ENCODE assay signal across 8 cellular contexts in genomic region chr1:147928236-147929132, GRCh38. TPM values are rescaled to one million over a fixed set of nuclear protein-coding genes. Genes with fewer than 3 reads are reported as not detected.
DNase-seq lines count a peak whose midpoint lies in the region; ATAC-seq and TF ChIP-seq lines count a peak whose summit lies in the region.
"Not testable (repeated sequence)": the region's sequence is repeated elsewhere in the genome, so short reads cannot be mapped to it uniquely, and the experiment has no call there.

Gene GPR89B (plus strand): TSS chr1:147928420. CDS start chr1:147928537, 117 bp downstream.

- TF ChIP-seq CTCF in GM13976 (IDR thresholded peaks at IDR 0.05; ENCODE audit: borderline replicate concordance, control extremely low read depth, extremely low read depth, insufficient read depth, missing control alignments); left ventricle myocardium inferior (IDR thresholded peaks at IDR 0.05; ENCODE audit: borderline replicate concordance): not testable (repeated sequence)
- TF ChIP-seq CTCF in upper lobe of left lung (IDR thresholded peaks at IDR 0.05), result peak in 1 of 6 experiments; percentile 23

- no CpG with 5 or more reads among the region's 72 CpGs for WGBS in upper lobe of left lung, 2 donors

- intact Hi-C loops in T-helper 1 cell treated with Interleukin-12 subunit alpha and Interleukin-12 subunit beta and Interleukin-4 antibody, amounts not matched to agents 30 ng/mL and 1 ng/mL, for 36 hours (cut with micrococcal nuclease); left ventricle myocardium inferior (cut with micrococcal nuclease); posterior vena cava (cut with DNase I): not testable (repeated sequence)

- DNase-seq in GM13976 (ENCODE audit: low spot score) (peak; percentile 88), NCI-H146 (lab: John Stamatoyannopoulos, UW) (peak; percentile 92), amniotic epithelial cell (ENCODE audit: low read depth) (peak; percentile 76), left ventricle myocardium inferior (peak; percentile 93), posterior vena cava (ENCODE audit: low spot score) (peak; percentile 96), upper lobe of left lung (peak; percentile 96 to 98)

- not testable (repeated sequence) for H3K9me3 ChIP-seq in left ventricle myocardium inferior (replicated peaks); upper lobe of left lung

- ATAC-seq in HG02870 (IDR thresholded peaks at IDR 0.05; ENCODE audit: unreplicated experiment), result peak; percentile 89
- peak; percentile 98 to 100 for ATAC-seq in upper lobe of left lung (ENCODE audit: low FRiP score in 2 of 2)

- H3K36me3 ChIP-seq in left ventricle myocardium inferior, upper lobe of left lung: not testable (repeated sequence)

- H3K27me3 ChIP-seq in left ventricle myocardium inferior (ENCODE audit: low read depth); upper lobe of left lung: not testable (repeated sequence)

- H3K27ac ChIP-seq in left ventricle myocardium inferior (replicated peaks), result peak within 1 kb of the TSS; percentile 88
- H3K27ac ChIP-seq in upper lobe of left lung, result peak within 1 kb of the TSS; percentile 77 to 93 (median 86)

- in situ Hi-C loops in GM13976 (cut with MboI; ENCODE audit: low sequenced_read_pairs, unreplicated experiment), result not testable (repeated sequence)

- H3K4me1 ChIP-seq in left ventricle myocardium inferior, result not testable (repeated sequence)
- H3K4me1 ChIP-seq in upper lobe of left lung, result peaks cover 3 to 11% (median 7%) of the 10 kb centered on the region in 4 donors

- TF ChIP-seq POLR2A in upper lobe of left lung (IDR thresholded peaks at IDR 0.05), result peak in 3 of 4 donors; percentile 81 to 93 (median 86)

- H3K4me3 ChIP-seq in left ventricle myocardium inferior, result peak within 1 kb of the TSS; percentile 97
- peak within 1 kb of the TSS; percentile 85 to 91 (median 88) for H3K4me3 ChIP-seq in upper lobe of left lung

- TF ChIP-seq EP300 in upper lobe of left lung (IDR thresholded peaks at IDR 0.05), result not testable (repeated sequence)

RNA-seq across cellular contexts. Expression of gene GPR89B, which starts in this region (rescaled TPM):
- total RNA-seq in T-helper 1 cell treated with Interleukin-12 subunit alpha and Interleukin-12 subunit beta and Interleukin-4 antibody, amounts not matched to agents 30 ng/mL and 1 ng/mL, for 36 hours, result 23.6 and 25.6 TPM in 2 replicates
- total RNA-seq in left ventricle myocardium inferior (6.2 TPM), posterior vena cava (10 to 100 TPM in 1 of 2 donors, 1 to 10 TPM in 1; 8.5 to 11.3 TPM), upper lobe of left lung (10 to 100 TPM; 10.5 to 43.0 (median 20.3) TPM)

Comparison
In these comparisons a context has a peak if more than half of its experiments do, and no peak if none do; other contexts are left out.
1. Peak in every context shown above with its lines: DNase-seq, ATAC-seq, H3K4me3 ChIP-seq and H3K27ac ChIP-seq.